In the genomic region with DNA sequence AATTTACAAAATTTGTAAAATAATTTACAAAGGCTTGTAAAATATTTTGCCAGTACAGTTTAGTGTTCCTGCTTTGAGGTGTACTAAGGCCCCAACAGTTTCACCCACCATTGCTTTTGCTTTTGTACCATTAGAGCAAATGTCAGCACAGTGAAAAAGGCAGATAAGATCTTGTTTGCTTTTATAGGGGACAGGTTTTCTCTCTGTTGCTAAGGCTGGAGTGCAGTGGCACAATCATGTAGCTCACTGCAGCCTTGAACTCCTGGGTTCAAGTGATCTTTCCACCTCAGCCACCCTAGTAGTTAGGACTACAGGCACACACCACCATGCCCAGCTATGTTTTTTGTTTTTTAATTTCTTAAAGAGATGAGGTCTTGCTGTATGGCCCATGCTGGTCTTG, we compare ENCODE assay signal across 1 cellular context.
TF ChIP-seq lines count a peak whose summit lies in the region.

No MANE protein-coding gene starts in this region.

TF ChIP-seq in HepG2, 621 proteins besides CTCF, POLR2A, EP300 and RAD21 (continued from another document):
- TF ChIP-seq, protein P1, sequence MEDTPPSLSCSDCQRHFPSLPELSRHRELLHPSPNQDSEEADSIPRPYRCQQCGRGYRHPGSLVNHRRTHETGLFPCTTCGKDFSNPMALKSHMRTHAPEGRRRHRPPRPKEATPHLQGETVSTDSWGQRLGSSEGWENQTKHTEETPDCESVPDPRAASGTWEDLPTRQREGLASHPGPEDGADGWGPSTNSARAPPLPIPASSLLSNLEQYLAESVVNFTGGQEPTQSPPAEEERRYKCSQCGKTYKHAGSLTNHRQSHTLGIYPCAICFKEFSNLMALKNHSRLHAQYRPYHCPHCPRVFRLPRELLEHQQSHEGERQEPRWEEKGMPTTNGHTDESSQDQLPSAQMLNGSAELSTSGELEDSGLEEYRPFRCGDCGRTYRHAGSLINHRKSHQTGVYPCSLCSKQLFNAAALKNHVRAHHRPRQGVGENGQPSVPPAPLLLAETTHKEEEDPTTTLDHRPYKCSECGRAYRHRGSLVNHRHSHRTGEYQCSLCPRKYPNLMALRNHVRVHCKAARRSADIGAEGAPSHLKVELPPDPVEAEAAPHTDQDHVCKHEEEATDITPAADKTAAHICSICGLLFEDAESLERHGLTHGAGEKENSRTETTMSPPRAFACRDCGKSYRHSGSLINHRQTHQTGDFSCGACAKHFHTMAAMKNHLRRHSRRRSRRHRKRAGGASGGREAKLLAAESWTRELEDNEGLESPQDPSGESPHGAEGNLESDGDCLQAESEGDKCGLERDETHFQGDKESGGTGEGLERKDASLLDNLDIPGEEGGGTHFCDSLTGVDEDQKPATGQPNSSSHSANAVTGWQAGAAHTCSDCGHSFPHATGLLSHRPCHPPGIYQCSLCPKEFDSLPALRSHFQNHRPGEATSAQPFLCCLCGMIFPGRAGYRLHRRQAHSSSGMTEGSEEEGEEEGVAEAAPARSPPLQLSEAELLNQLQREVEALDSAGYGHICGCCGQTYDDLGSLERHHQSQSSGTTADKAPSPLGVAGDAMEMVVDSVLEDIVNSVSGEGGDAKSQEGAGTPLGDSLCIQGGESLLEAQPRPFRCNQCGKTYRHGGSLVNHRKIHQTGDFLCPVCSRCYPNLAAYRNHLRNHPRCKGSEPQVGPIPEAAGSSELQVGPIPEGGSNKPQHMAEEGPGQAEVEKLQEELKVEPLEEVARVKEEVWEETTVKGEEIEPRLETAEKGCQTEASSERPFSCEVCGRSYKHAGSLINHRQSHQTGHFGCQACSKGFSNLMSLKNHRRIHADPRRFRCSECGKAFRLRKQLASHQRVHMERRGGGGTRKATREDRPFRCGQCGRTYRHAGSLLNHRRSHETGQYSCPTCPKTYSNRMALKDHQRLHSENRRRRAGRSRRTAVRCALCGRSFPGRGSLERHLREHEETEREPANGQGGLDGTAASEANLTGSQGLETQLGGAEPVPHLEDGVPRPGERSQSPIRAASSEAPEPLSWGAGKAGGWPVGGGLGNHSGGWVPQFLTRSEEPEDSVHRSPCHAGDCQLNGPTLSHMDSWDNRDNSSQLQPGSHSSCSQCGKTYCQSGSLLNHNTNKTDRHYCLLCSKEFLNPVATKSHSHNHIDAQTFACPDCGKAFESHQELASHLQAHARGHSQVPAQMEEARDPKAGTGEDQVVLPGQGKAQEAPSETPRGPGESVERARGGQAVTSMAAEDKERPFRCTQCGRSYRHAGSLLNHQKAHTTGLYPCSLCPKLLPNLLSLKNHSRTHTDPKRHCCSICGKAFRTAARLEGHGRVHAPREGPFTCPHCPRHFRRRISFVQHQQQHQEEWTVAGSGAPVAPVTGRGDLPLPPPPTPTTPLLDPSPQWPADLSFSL (CRISPR knock-in tag; IDR thresholded peaks at IDR 0.05), result no peak
- TF ChIP-seq BRCA1 (CRISPR knock-in tag; IDR thresholded peaks at IDR 0.05) (no peak), FOXJ3 (CRISPR knock-in tag; IDR thresholded peaks at IDR 0.05; ENCODE audit: borderline replicate concordance) (no peak)
